Comparison of ENCODE assay signal across 8 cellular contexts in the genomic region with DNA sequence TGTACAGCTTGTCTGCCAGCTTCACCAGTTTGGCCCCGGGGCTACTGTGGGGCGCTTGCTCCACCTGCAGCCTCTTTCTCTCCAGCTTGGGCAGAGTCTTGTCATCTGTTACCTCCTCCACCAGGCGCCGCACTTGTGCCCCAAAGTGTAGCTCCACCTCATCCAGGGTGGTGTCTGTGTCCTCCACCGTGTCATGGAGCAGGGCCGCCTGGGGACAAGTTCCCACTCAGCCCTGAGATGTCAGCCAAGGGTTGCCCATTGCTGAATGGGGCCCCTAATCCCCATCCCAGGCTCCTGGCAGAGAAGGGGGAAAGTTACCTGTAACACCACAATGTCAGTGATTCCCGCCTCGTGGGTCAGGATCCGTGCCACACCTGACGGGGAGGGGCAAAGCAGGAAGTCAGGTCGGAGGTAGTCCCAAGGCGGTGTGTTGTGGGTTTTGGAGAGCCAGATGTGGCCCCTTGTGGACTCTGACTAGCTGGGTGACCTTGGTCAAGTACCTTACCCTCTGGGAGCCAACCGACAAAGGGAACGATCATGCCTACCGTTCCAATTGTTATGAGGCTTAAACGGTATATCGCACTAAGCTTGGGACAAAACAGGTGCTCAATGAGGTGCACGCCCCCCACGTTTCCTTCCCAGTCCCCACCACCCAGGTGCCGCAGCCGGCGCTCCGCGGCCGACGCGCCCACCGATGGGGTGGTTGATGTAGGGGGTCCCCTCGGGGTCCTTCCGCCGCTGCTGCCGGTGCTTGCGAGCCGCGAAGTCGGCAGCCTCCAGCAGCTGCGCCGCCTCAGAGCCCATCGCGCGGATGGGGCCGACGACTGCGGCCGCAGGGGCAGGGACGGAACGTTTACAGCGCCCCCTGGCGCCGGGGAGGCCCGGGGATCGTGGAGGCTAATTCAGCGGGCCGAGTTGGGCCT. TPM values are rescaled to one million over a fixed set of nuclear protein-coding genes. Genes with fewer than 3 reads are reported as not detected.
DNase-seq lines count a peak whose midpoint lies in the region; ATAC-seq, FAIRE-seq and TF ChIP-seq lines count a peak whose summit lies in the region.

A gene with protein sequence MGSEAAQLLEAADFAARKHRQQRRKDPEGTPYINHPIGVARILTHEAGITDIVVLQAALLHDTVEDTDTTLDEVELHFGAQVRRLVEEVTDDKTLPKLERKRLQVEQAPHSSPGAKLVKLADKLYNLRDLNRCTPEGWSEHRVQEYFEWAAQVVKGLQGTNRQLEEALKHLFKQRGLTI (minus strand): TSS at position 813 of the 923 bp plus-strand sequence. CDS start 9 bp downstream, at position 804.

- peak within 1 kb of the TSS; percentile 92 for H2AFZ ChIP-seq in keratinocyte (ENCODE audit: control insufficient read depth, low read length)

- H3K9me1 ChIP-seq in keratinocyte (ENCODE audit: control insufficient read depth, extremely low read depth, insufficient read depth, low read length): no peaks in the 10 kb centered on the region

- peak within 1 kb of the TSS; percentile 90 for H3K4me2 ChIP-seq in keratinocyte (ENCODE audit: control insufficient read depth, extremely low read depth, insufficient read depth, low read depth, low read length)

- ATAC-seq in GM18909 (IDR thresholded peaks at IDR 0.05; ENCODE audit: poor library complexity, unreplicated experiment): peak; percentile 51
- ATAC-seq in HG03159 (IDR thresholded peaks at IDR 0.05; ENCODE audit: unreplicated experiment): peak; percentile 46

- H3K27me3 ChIP-seq in keratinocyte (ENCODE audit: control insufficient read depth, extremely low read depth, insufficient read depth, low read length): no peaks in the 10 kb centered on the region

- peak within 1 kb of the TSS; percentile 76 for H3K9ac ChIP-seq in keratinocyte (ENCODE audit: control insufficient read depth, extremely low read depth, insufficient read depth, low read length)

- H3K4me3 ChIP-seq in keratinocyte (ENCODE audit: control insufficient read depth in 2 of 3, extremely low read depth in 1 of 3, insufficient read depth in 2 of 3, low read depth in 1 of 3, low read length in 3 of 3): peak within 1 kb of the TSS; percentile 78 to 91 (median 89)

- H3K27ac ChIP-seq in keratinocyte (ENCODE audit: control insufficient read depth, insufficient read depth, low read length): peak within 1 kb of the TSS; percentile 83

- dilution Hi-C loops in keratinocyte (cut with MboI; ENCODE audit: extremely low pct_ligation_motif_present, low sequenced_read_pairs): no loop called here

- DNase-seq in AG08396 (ENCODE audit: low spot score) (peak; percentile 97), NCI-H226 (peak; percentile 88), keratinocyte (ENCODE audit: low read depth, low spot score) (peak; percentile 72)
- peak; percentile 82 to 89 (median 86) for DNase-seq in activated CD4-positive, CD25-positive, alpha-beta regulatory T cell (lab: John Stamatoyannopoulos, UW)
- peak; percentile 86 for DNase-seq in central memory CD4-positive, alpha-beta T cell
- DNase-seq in stimulated activated CD4-positive, alpha-beta T cell treated with anti-CD3 and anti-CD28 coated beads, Interleukin-15, amount 100 ng/mL, for 1 hour (ENCODE audit: low read depth in 1 of 2, low spot score in 1 of 2): peak; percentile 81 to 92

- no peaks in the 10 kb centered on the region for H4K20me1 ChIP-seq in keratinocyte (ENCODE audit: control insufficient read depth, extremely low read depth, insufficient read depth, low read length)

- H3K4me1 ChIP-seq in keratinocyte (ENCODE audit: control insufficient read depth, extremely low read depth, insufficient read depth, low read length): peaks cover 39% of the 10 kb centered on the region

- TF ChIP-seq CTCF in keratinocyte (optimal IDR thresholded peaks at IDR 0.05 in 1 of 3, IDR thresholded peaks at IDR 0.05 in 1 of 3, conservative IDR thresholded peaks at IDR 0.05 in 1 of 3; ENCODE audit: extremely low read depth in 1 of 3, insufficient read depth in 2 of 3, low read length in 3 of 3): peak; percentile 80 to 97 (median 89)

- H3K9me3 ChIP-seq in keratinocyte (ENCODE audit: control insufficient read depth, low read depth, low read length): no peaks in the 10 kb centered on the region

- no peak for FAIRE-seq in keratinocyte (lab: Jason Lieb, UNC)

- H3K79me2 ChIP-seq in keratinocyte (ENCODE audit: control insufficient read depth, insufficient read depth, low read length): peaks cover 17% of the 10 kb centered on the region

- H3K36me3 ChIP-seq in keratinocyte (ENCODE audit: control insufficient read depth in 2 of 2, extremely low read depth in 1 of 2, insufficient read depth in 2 of 2, low read length in 2 of 2): peaks cover 3 to 4% of the 10 kb centered on the region in 2 experiments

RNA-seq across cellular contexts. Expression of the gene that starts here (rescaled TPM):
- 10.6 to 12.1 TPM (median 11.8 TPM) in 3 replicates for polyA plus RNA-seq in keratinocyte
- polyA plus RNA-seq in keratinocyte (2011; ENCODE audit: low read depth): 14.6 TPM
- polyA plus RNA-seq in keratinocyte (2011; cell fraction: cytosol; rRNA removed): 7.7 and 9.8 TPM in 2 replicates
- 6.4 and 7.6 TPM in 2 replicates for polyA plus RNA-seq in keratinocyte (2011; cell fraction: nucleus; rRNA removed)
- 9.4 and 12.4 TPM in 2 replicates for polyA plus RNA-seq in keratinocyte (2012; ENCODE audit: low replicate concordance)
- polyA minus RNA-seq in keratinocyte: 4.4 to 7.2 TPM (median 6.5 TPM) in 3 replicates
- 9.4 TPM for polyA minus RNA-seq in keratinocyte (2011; cell fraction: cytosol; rRNA and poly(A)+ RNA removed)
- 2.2 and 4.1 TPM in 2 replicates for polyA minus RNA-seq in keratinocyte (2011; cell fraction: nucleus; rRNA and poly(A)+ RNA removed)

Comparison
In these comparisons a context has a peak if more than half of its experiments do, and no peak if none do; other contexts are left out.
1. Peak in every context shown above with its lines: DNase-seq, ATAC-seq, H3K4me3 ChIP-seq and H3K27ac ChIP-seq.